In genomic region chr6:15317934-15318902, GRCh38 we compare ENCODE assay signal across 11 cellular contexts.
DNase-seq lines count a peak whose midpoint lies in the region; ATAC-seq and TF ChIP-seq lines count a peak whose summit lies in the region.
"Had no signal": no experiment of that assay in that cellular context is flagged by ENCODE, and none has a peak within 500 bp of the region (broad histone marks: within the 10 kb centered on the region; RNA-seq: fewer than 3 reads in every experiment).

No MANE protein-coding gene starts in this region.

- H3K4me3 ChIP-seq in cardiac muscle cell (no peak overlapping the region), spleen (no peak overlapping the region)
- H3K4me3 ChIP-seq: SJCRH30 had no signal

- intact Hi-C loops in cardiac septum (cut with DNase I) (loop anchor here (10.0 kb wide), 1 partner anchor 127 kb away; no protein-coding TSS in a partner anchor), spleen (cut with DNase I; ENCODE audit: low total_unique reads) (no loop called here)

- H3K36me3 ChIP-seq in cardiac muscle cell, result no peaks in the 10 kb centered on the region
- no peaks in the 10 kb centered on the region for H3K36me3 ChIP-seq in spleen
- H3K36me3 ChIP-seq: SJCRH30 had no signal

- H3K4me3 Mint-ChIP-seq in endothelial cell (ENCODE audit: unreplicated experiment), result no peak overlapping the region
- peak overlapping the region; percentile 41 for H3K4me3 Mint-ChIP-seq in stimulated activated memory B cell treated with anti-CD40 and anti-IgM and Interleukin-4, amounts not matched to agents 10 μg/mL and 1 μg/mL and 100 μg/mL, for 72 hours

- H3K27ac Mint-ChIP-seq in endothelial cell (ENCODE audit: unreplicated experiment), result peak overlapping the region; percentile 76
- peak overlapping the region; percentile 78 for H3K27ac Mint-ChIP-seq in stimulated activated memory B cell treated with anti-CD40 and anti-IgM and Interleukin-4, amounts not matched to agents 10 μg/mL and 1 μg/mL and 100 μg/mL, for 72 hours

- peak in 1 of 2 donors; percentile 60 for DNase-seq in cardiac muscle cell (ENCODE audit: low read depth in 1 of 2, low spot score in 1 of 2)
- no peak for DNase-seq in cardiac septum (ENCODE audit: low spot score)
- no peak for DNase-seq in RWPE1 (ENCODE audit: low spot score)
- DNase-seq in endothelial cell (ENCODE audit: low spot score), result no peak
- no peak for DNase-seq in spleen
- DNase-seq in NCI-H446 treated with DMSO at 0.1 percent for 48 hours (lab: John Stamatoyannopoulos, UW), result no peak
- DNase-seq in NCI-H2171 treated with DMSO at 0.1 percent for 48 hours (lab: John Stamatoyannopoulos, UW), result no peak
- DNase-seq: effector memory CD4-positive, alpha-beta T cell; hippocampal formation; SJCRH30 had no signal

- H3K4me1 ChIP-seq in cardiac muscle cell (ENCODE audit: low read depth) (peaks cover 17% of the 10 kb centered on the region), spleen (peaks cover 10 to 99% (median 58%) of the 10 kb centered on the region in 6 donors)

- no peak for ATAC-seq in stimulated activated memory B cell treated with anti-CD40 and anti-IgM and Interleukin-4, amounts not matched to agents 10 μg/mL and 1 μg/mL and 100 μg/mL, for 72 hours

- peaks cover 1% of the 10 kb centered on the region for H3K27me3 Mint-ChIP-seq in endothelial cell (ENCODE audit: unreplicated experiment)
- no peaks in the 10 kb centered on the region for H3K27me3 Mint-ChIP-seq in stimulated activated memory B cell treated with anti-CD40 and anti-IgM and Interleukin-4, amounts not matched to agents 10 μg/mL and 1 μg/mL and 100 μg/mL, for 72 hours

- no peaks in the 10 kb centered on the region for H3K9me3 Mint-ChIP-seq in endothelial cell (ENCODE audit: unreplicated experiment)
- H3K9me3 Mint-ChIP-seq in stimulated activated memory B cell treated with anti-CD40 and anti-IgM and Interleukin-4, amounts not matched to agents 10 μg/mL and 1 μg/mL and 100 μg/mL, for 72 hours, result no peaks in the 10 kb centered on the region

- POLR2A ChIA-PET in RWPE1 (lab: Yijun Ruan, JAX; ENCODE audit: low non-redundant PET), result no interaction called here

- CTCF ChIA-PET in RWPE1 (lab: Yijun Ruan, JAX), result no interaction called here

- H3K27ac ChIP-seq in cardiac muscle cell (peak overlapping the region; percentile 30), RWPE1 (0 out of 2 replicates have a peak overlapping the region, but pooled peaks have one; percentile 0), spleen (no peak overlapping the region)
- H3K27ac ChIP-seq: SJCRH30 had no signal

- 61 to 79% (median 74%) methylated on average over 9 of the region's 9 CpGs for WGBS in spleen, 5 donors

- TF ChIP-seq POLR2A in spleen (IDR thresholded peaks at IDR 0.05), result no peak

- no peaks in the 10 kb centered on the region for H3K36me3 Mint-ChIP-seq in endothelial cell (ENCODE audit: low read depth, unreplicated experiment)
- no peaks in the 10 kb centered on the region for H3K36me3 Mint-ChIP-seq in stimulated activated memory B cell treated with anti-CD40 and anti-IgM and Interleukin-4, amounts not matched to agents 10 μg/mL and 1 μg/mL and 100 μg/mL, for 72 hours

- TF ChIP-seq CTCF in cardiac muscle cell (IDR thresholded peaks at IDR 0.05; ENCODE audit: low read depth, low read length) (no peak), RWPE1 (conservative IDR thresholded peaks at IDR 0.05; ENCODE audit: low read depth) (no peak), endothelial cell (IDR thresholded peaks at IDR 0.05; ENCODE audit: unreplicated experiment) (no peak), spleen (IDR thresholded peaks at IDR 0.05 in 8 of 11, conservative IDR thresholded peaks at IDR 0.05 in 3 of 11) (no peak)

- H3K4me1 Mint-ChIP-seq in endothelial cell (ENCODE audit: unreplicated experiment), result peaks cover 55% of the 10 kb centered on the region
- peaks cover 81% of the 10 kb centered on the region for H3K4me1 Mint-ChIP-seq in stimulated activated memory B cell treated with anti-CD40 and anti-IgM and Interleukin-4, amounts not matched to agents 10 μg/mL and 1 μg/mL and 100 μg/mL, for 72 hours

- no peaks in the 10 kb centered on the region for H3K27me3 ChIP-seq in cardiac muscle cell
- no peaks in the 10 kb centered on the region for H3K27me3 ChIP-seq in spleen (replicated peaks in 1 of 7)
- H3K27me3 ChIP-seq: SJCRH30 had no signal

- H3K9me3 ChIP-seq in cardiac muscle cell (ENCODE audit: low read depth) (no peaks in the 10 kb centered on the region), spleen (no peaks in the 10 kb centered on the region)
- H3K9me3 ChIP-seq: SJCRH30 had no signal

Comparison
In these comparisons a context has a peak if more than half of its experiments do, and no peak if none do; other contexts are left out.
1. H3K27ac ChIP-seq: peak in cardiac muscle cell (single experiment) and RWPE1 (single experiment); none in spleen (0 of 8).